ENCODE assay signal across 1 cellular context in the genomic region with DNA sequence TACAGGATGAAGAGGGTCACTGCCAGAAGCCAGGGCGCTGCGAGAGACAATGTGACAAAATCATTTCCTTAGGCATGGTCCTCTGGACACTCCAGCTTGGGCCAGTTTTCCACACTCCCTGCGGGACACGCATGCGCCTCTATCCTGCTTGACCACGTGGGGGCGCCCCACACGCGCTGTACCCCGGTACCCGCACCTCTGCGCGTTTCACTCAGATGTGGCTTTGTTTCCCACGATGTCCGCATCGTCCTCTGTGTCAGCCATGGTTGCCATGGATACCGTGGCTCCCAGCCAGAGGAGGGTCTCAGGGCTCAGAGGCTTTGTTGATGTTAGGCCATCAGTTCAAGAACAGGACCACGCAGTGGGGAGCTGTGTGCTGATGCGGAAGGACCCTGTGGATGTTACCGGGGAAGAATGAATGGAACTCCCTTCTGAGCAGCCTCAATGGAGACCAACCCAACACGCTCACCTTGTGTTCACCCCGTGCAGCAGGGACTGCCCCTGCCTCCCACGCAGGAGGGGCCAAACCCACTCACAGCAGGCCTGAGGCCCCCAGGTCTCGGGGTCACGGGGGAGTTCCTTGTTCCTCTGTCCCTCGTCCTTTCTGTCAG.
TF ChIP-seq lines count a peak whose summit lies in the region.

No MANE protein-coding gene starts in this region.

TF ChIP-seq in HEK293, 187 proteins besides CTCF, POLR2A, EP300 and RAD21 (continued from another document):
- no peak for TF ChIP-seq ZXDB (tag by site-specific recombination; IDR thresholded peaks at IDR 0.05)
TF ChIP-seq in HEK293: peak in this region for 4.
